14 cellular contexts compared by ENCODE assay signal in the genomic region with DNA sequence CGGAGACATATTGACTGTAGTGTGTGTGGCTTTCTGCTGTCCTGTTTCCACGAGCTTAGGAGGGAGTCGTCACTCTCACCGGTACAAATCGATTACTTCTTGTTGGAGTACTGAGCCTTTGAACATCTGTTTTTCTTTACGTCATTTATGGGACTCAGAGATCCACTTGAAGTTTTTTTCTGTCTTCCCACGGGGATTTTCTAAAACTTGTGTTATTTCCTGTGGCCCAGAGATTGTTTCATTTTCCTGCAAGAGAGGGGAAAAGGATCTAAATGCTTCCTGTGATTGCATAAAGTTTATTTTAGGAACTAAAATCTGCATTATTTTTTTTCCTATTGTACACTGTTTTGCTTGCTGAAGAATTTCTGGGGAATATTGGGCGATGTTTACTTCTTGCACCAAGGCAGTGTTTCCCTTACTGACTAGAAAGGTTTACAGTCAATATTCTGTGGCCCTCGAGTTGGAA.
DNase-seq lines count a peak whose midpoint lies in the region; ATAC-seq and TF ChIP-seq lines count a peak whose summit lies in the region.
"Had no signal": no experiment of that assay in that cellular context is flagged by ENCODE, and none has a peak within 500 bp of the region (broad histone marks: within the 10 kb centered on the region; RNA-seq: fewer than 3 reads in every experiment).

No MANE protein-coding gene starts in this region.

- peak overlapping the region in 1 of 2 donors; percentile 19 for H3K4me3 ChIP-seq in cardiac fibroblast (replicated peaks in 1 of 2; ENCODE audit: low read depth in 2 of 2, low read length in 2 of 2)
- H3K4me3 ChIP-seq in parathyroid adenoma (ENCODE audit: low read depth, low read length): no peak overlapping the region
- H3K4me3 ChIP-seq: cardiac muscle cell had no signal

- peak; percentile 68 for ATAC-seq in left ventricle myocardium superior
- ATAC-seq in left colon: no peak

- H2AFZ ChIP-seq in parathyroid adenoma: no peak overlapping the region

- H3K4me3 Mint-ChIP-seq in HFFc6: peak overlapping the region; percentile 72
- H3K4me3 Mint-ChIP-seq: B cell had no signal

- peak overlapping the region; percentile 30; the same call in 1 of the 2 replicates for H3K27ac Mint-ChIP-seq in HFFc6
- H3K27ac Mint-ChIP-seq: B cell had no signal

- no peaks in the 10 kb centered on the region for H3K4me1 ChIP-seq in parathyroid adenoma

- H3K9me3 ChIP-seq in parathyroid adenoma (ENCODE audit: control insufficient read depth, low read length): no peaks in the 10 kb centered on the region

- no peaks in the 10 kb centered on the region for H3K27me3 ChIP-seq in parathyroid adenoma (ENCODE audit: control insufficient read depth, insufficient read depth, low read length)
- H3K27me3 ChIP-seq: cardiac muscle cell had no signal

- H3K27me3 Mint-ChIP-seq in HFFc6 (ENCODE audit: insufficient read depth): peaks cover 2% of the 10 kb centered on the region; the same call in 1 of the 2 replicates
- H3K27me3 Mint-ChIP-seq: B cell had no signal

- peak overlapping the region; percentile 64 for H3K27ac ChIP-seq in parathyroid adenoma
- H3K27ac ChIP-seq: cardiac muscle cell had no signal

- intact Hi-C loops in left ventricle myocardium superior (cut with micrococcal nuclease) (no loop called here), left colon (cut with DNase I, micrococcal nuclease) (no loop called here)

- TF ChIP-seq CTCF in HFFc6 (IDR thresholded peaks at IDR 0.05) (no peak), cardiac fibroblast (IDR thresholded peaks at IDR 0.05; ENCODE audit: low read depth, low read length) (no peak), parathyroid adenoma (IDR thresholded peaks at IDR 0.05) (no peak)

- H3K36me3 ChIP-seq in parathyroid adenoma (ENCODE audit: control insufficient read depth, insufficient read depth, low read length): no peaks in the 10 kb centered on the region
- H3K36me3 ChIP-seq: cardiac muscle cell had no signal

- H3K9me3 Mint-ChIP-seq in HFFc6: no peaks in the 10 kb centered on the region

- DNase-seq in HFFc6 (no peak), cardiac fibroblast (ENCODE audit: low read depth in 2 of 2) (peak; percentile 51 to 71), left ventricle myocardium superior (no peak), AG20443 (ENCODE audit: low spot score) (no peak), NCI-H345 treated with DMSO at 0.1 percent for 48 hours (lab: John Stamatoyannopoulos, UW; ENCODE audit: unreplicated experiment) (no peak), left colon (no peak)
- DNase-seq in activated CD8-positive, alpha-beta memory T cell treated with anti-CD3 and anti-CD28 coated beads for 24 hours: no peak
- DNase-seq: islet precursor cell; NCI-H1105 treated with DMSO at 0.1 percent for 48 hours; nucleus accumbens; stimulated activated CD4-positive, alpha-beta T cell treated with anti-CD3 and anti-CD28 coated beads, Interleukin-1b, Interleukin-23, amount 100 ng/mL, for 48 hours had no signal

- no peaks in the 10 kb centered on the region for H3K79me2 ChIP-seq in parathyroid adenoma

- H3K4me1 Mint-ChIP-seq in HFFc6 (ENCODE audit: low read depth): peaks cover 42% of the 10 kb centered on the region
- H3K4me1 Mint-ChIP-seq: B cell had no signal

- no peaks in the 10 kb centered on the region for H3K36me3 Mint-ChIP-seq in HFFc6 (ENCODE audit: low read depth)

- no peak overlapping the region for H3K9ac ChIP-seq in parathyroid adenoma

- H3K4me2 ChIP-seq in parathyroid adenoma (ENCODE audit: low read length): no peak overlapping the region

Comparison
In these comparisons a context has a peak if more than half of its experiments do, and no peak if none do; other contexts are left out.
1. DNase-seq: peak in cardiac fibroblast (2 of 2); none in HFFc6 (single experiment), left ventricle myocardium superior (single experiment), AG20443 (single experiment), activated CD8-positive, alpha-beta memory T cell treated with anti-CD3 and anti-CD28 coated beads for 24 hours (single experiment), NCI-H345 treated with DMSO at 0.1 percent for 48 hours (single experiment) and left colon (0 of 2).